In genomic region chr13:30882996-30883766, GRCh38 we compare ENCODE assay signal across 24 cellular contexts. TPM values are rescaled to one million over a fixed set of nuclear protein-coding genes. Genes with fewer than 3 reads are reported as not detected.
"Had no signal": no experiment of that assay in that cellular context is flagged by ENCODE, and none has a peak within 500 bp of the region (broad histone marks: within the 10 kb centered on the region; RNA-seq: fewer than 3 reads in every experiment).

No MANE protein-coding gene starts in this region.

- H3K36me3 ChIP-seq: sigmoid colon, stomach, upper lobe of left lung had no signal

- H3K4me3 ChIP-seq: sigmoid colon, skin epidermis, stomach, upper lobe of left lung had no signal

- H3K9me3 ChIP-seq: sigmoid colon, upper lobe of left lung had no signal

- ATAC-seq: left lobe of liver; natural killer cell treated with Interleukin-12 subunit alpha and Interleukin-12 subunit beta and Interleukin-15 and Interleukin-18, amount 100 ng/mL, for 72 hours; stimulated activated naive B cell treated with anti-CD40 and anti-IgM and Interleukin-4, amounts not matched to agents 10 μg/mL and 1 μg/mL and 100 μg/mL, for 72 hours had no signal

- DNase-seq: cerebellar nuclear complex; dermis blood vessel endothelial cell; effector CD4-positive, alpha-beta T cell; endodermal cell; foreskin melanocyte; hippocampal formation; kidney glomerular epithelial cell; mammary epithelial cell; midbrain; posterior cingulate gyrus; sigmoid colon; stimulated activated CD4-positive, alpha-beta T cell treated with anti-CD3 and anti-CD28 coated beads, Interleukin-2, amount 100 ng/mL, for 24 hours; stimulated activated CD4-positive, alpha-beta T cell treated with anti-CD3 and anti-CD28 coated beads, Interleukin-4, amount 100 ng/mL, for 4 hours; stimulated activated naive B cell treated with anti-CD40 and anti-IgM and Interleukin-4, amounts not matched to agents 10 μg/mL and 1 μg/mL and 100 μg/mL, for 72 hours; stomach; substantia nigra; upper lobe of left lung had no signal

- H3K27ac ChIP-seq: upper lobe of left lung had no signal

- H3K27me3 ChIP-seq: sigmoid colon, stomach, upper lobe of left lung had no signal

RNA-seq across cellular contexts. Expression of gene TEX26, which starts 49.3 kb away (rescaled TPM):
- total RNA-seq: cardiac septum; dermis blood vessel endothelial cell; endodermal cell; left lobe of liver; lower leg skin; mammary epithelial cell; natural killer cell treated with Interleukin-12 subunit alpha and Interleukin-12 subunit beta and Interleukin-15 and Interleukin-18, amount 100 ng/mL, for 72 hours; osteoblast; pulmonary artery endothelial cell; sigmoid colon; stomach had no signal
- polyA plus RNA-seq: mammary epithelial cell, sigmoid colon had no signal
